Comparison of ENCODE assay signal across 8 cellular contexts in genomic region chr6:13708679-13709261, GRCh38. TPM values are rescaled to one million over a fixed set of nuclear protein-coding genes. Genes with fewer than 3 reads are reported as not detected.
DNase-seq lines count a peak whose midpoint lies in the region; ATAC-seq and TF ChIP-seq lines count a peak whose summit lies in the region.

No MANE protein-coding gene starts in this region.

- ATAC-seq in GM19467 (IDR thresholded peaks at IDR 0.05; ENCODE audit: unreplicated experiment) = no peak
- no peak for ATAC-seq in HG03135 (IDR thresholded peaks at IDR 0.05; ENCODE audit: unreplicated experiment)

- no peaks in the 10 kb centered on the region; the same call in 1 of the 2 replicates for H4K20me1 ChIP-seq in GM23248 (ENCODE audit: insufficient read depth)

- CTCF ChIA-PET in HEK293T (lab: Yijun Ruan, JAX) = interaction anchor here (0.5 to 0.9 kb wide), 2 partner anchors 8 to 96 kb away, joined by 4 read pairs; no protein-coding TSS in a partner anchor

- peaks cover 71% of the 10 kb centered on the region for H3K79me2 ChIP-seq in GM23248 (ENCODE audit: insufficient read depth)

- H3F3A ChIP-seq in GM23248 (ENCODE audit: insufficient read depth) = peaks cover 30% of the 10 kb centered on the region

- H3K4me2 ChIP-seq in GM23248 (ENCODE audit: unreplicated experiment) = peak overlapping the region; percentile 89

- H3K27ac ChIP-seq in GM23248 (peak overlapping the region; percentile 77), epithelial cell of prostate (peak overlapping the region; percentile 93), prostate gland (peak overlapping the region; percentile 95 to 98)

- no peaks in the 10 kb centered on the region for H3K9me2 ChIP-seq in GM23248 (ENCODE audit: insufficient read depth)

- in situ Hi-C loops in GM23248 (cut with MboI) = no loop called here

- H3K36me3 ChIP-seq in GM23248 (ENCODE audit: low read depth) (no peaks in the 10 kb centered on the region), prostate gland (no peaks in the 10 kb centered on the region)

- intact Hi-C loops in prostate gland (cut with DNase I) = no loop called here

- 1 to 2% methylated on average over 7 of the region's 7 CpGs for WGBS in GM23248 (ENCODE audit: low coverage in 1 of 2, low lambda C conversion rate in 2 of 2, missing lambda C conversion rate in 2 of 2), 2 experiments
- WGBS in prostate gland = 7% methylated on average over 7 of the region's 7 CpGs

- no peak for TF ChIP-seq POLR2A in prostate gland (IDR thresholded peaks at IDR 0.05)

- H3K27me3 ChIP-seq in GM23248 (replicated peaks; ENCODE audit: insufficient read depth) (no peaks in the 10 kb centered on the region), prostate gland (replicated peaks; ENCODE audit: insufficient read depth) (no peaks in the 10 kb centered on the region)

- H3K9ac ChIP-seq in GM23248 = peak overlapping the region; percentile 92

- H3K9me3 ChIP-seq in GM23248 (ENCODE audit: low read depth) (no peaks in the 10 kb centered on the region), prostate gland (no peaks in the 10 kb centered on the region)

- peak overlapping the region; percentile 99 for H3K4me3 ChIP-seq in GM23248
- H3K4me3 ChIP-seq in prostate gland = peak overlapping the region; percentile 78 to 81

- no peak for TF ChIP-seq CTCF in prostate gland (IDR thresholded peaks at IDR 0.05)

- H3K4me1 ChIP-seq in GM23248 (ENCODE audit: insufficient read depth) (peaks cover 24% of the 10 kb centered on the region), prostate gland (replicated peaks) (peaks cover 4% of the 10 kb centered on the region)

- peak overlapping the region; percentile 9; the same call in 1 of the 2 replicates for H2AFZ ChIP-seq in GM23248

- POLR2A ChIA-PET in HEK293T (lab: Yijun Ruan, JAX) = interaction anchor here (1.5 to 3.4 kb wide), 2 partner anchors 93 to 134 kb away, joined by 5 to 27 read pairs; partner anchors contain the start of genes NOL7 and SIRT5

- DNase-seq in GM23248 = peak; percentile 36
- DNase-seq in RPMI7951 (ENCODE audit: low read depth) = peak; percentile 35
- no peak for DNase-seq in epithelial cell of prostate (ENCODE audit: low read depth, low spot score)
- no peak for DNase-seq in prostate gland (ENCODE audit: low spot score)
- no peak for DNase-seq in HEK293T (ENCODE audit: extremely low spot score)
- no peak for DNase-seq in UCSD-AML1 (lab: John Stamatoyannopoulos, UW; ENCODE audit: unreplicated experiment)

TF ChIP-seq in HEK293T, 16 proteins besides CTCF, POLR2A, EP300 and RAD21:
- TF ChIP-seq HDGF (IDR thresholded peaks at IDR 0.05; ENCODE audit: borderline replicate concordance) (no peak), ZNF384 (IDR thresholded peaks at IDR 0.05) (no peak), LEF1 (IDR thresholded peaks at IDR 0.05; ENCODE audit: borderline replicate concordance) (no peak), ELF4 (IDR thresholded peaks at IDR 0.05) (no peak), SP1 (IDR thresholded peaks at IDR 0.05) (no peak), FOXA1 (IDR thresholded peaks at IDR 0.05) (no peak), L3MBTL2 (conservative IDR thresholded peaks at IDR 0.05) (no peak), ARNT (IDR thresholded peaks at IDR 0.05) (no peak), SUZ12 (IDR thresholded peaks at IDR 0.05) (no peak), PKNOX1 (IDR thresholded peaks at IDR 0.05) (no peak), TARDBP (IDR thresholded peaks at IDR 0.05) (no peak), BHLHE40 (IDR thresholded peaks at IDR 0.05; ENCODE audit: borderline replicate concordance) (no peak)

RNA-seq across cellular contexts. Expression of gene RANBP9, which starts 2.9 kb away (rescaled TPM):
- total RNA-seq in GM23248 (2014; rRNA removed; shearing (Covaris generic)) = 28.3 and 29.8 TPM in 2 replicates
- 8.0 and 8.8 TPM in 2 replicates for polyA plus RNA-seq in GM23248 (2016; fragmentation: Nextera tagmentation; extraction: Ambion mirVana)
- total RNA-seq in RPMI7951 (2014; rRNA removed; shearing (Covaris generic)) = 28.6 and 33.0 TPM in 2 replicates
- 10 to 100 TPM; 37.8 to 59.0 TPM for total RNA-seq in prostate gland

Comparison
In these comparisons a context has a peak if more than half of its experiments do, and no peak if none do; other contexts are left out.
1. DNase-seq: peak in GM23248 (single experiment) and RPMI7951 (single experiment); none in epithelial cell of prostate (single experiment), prostate gland (single experiment), HEK293T (single experiment) and UCSD-AML1 (single experiment).
2. Peak in every context shown above with its lines, with median percentiles within 50 percentile points of each other: H3K27ac ChIP-seq.